24 cellular contexts compared by ENCODE assay signal in genomic region chr1:161090617-161091016, GRCh38. TPM values are rescaled to one million over a fixed set of nuclear protein-coding genes. Genes with fewer than 3 reads are reported as not detected.
"Had no signal": no experiment of that assay in that cellular context is flagged by ENCODE, and none has a peak within 500 bp of the region (broad histone marks: within the 10 kb centered on the region; RNA-seq: fewer than 3 reads in every experiment).

No MANE protein-coding gene starts in this region.

- H3K27me3 Mint-ChIP-seq: central memory CD8-positive, alpha-beta T cell; memory B cell had no signal

- H3K4me1 ChIP-seq: adrenal gland, gastrocnemius medialis, right lobe of liver, tibial artery had no signal

- DNase-seq: activated effector memory CD4-positive, alpha-beta T cell treated with anti-CD3 and anti-CD28 coated beads, Interleukin-2, amount 50 U/mL, for 16 hours; activated naive CD4-positive, alpha-beta T cell treated with anti-CD3 and anti-CD28 coated beads, Interleukin-2, amount 10 ng/mL, durations not matched to agents 7 days and 5 days; activated T-cell treated with anti-CD3 and anti-CD28 coated beads, Interleukin-2, amount 50 U/mL, for 72 hours; adrenal gland; effector memory CD4-positive, alpha-beta T cell; gastrocnemius medialis; hypothalamus; occipital lobe; right lobe of liver; stimulated activated CD4-positive, alpha-beta T cell treated with anti-CD3 and anti-CD28 coated beads, Interleukin-2, amount 100 ng/mL, for 24 hours; substantia nigra; T-helper 2 cell had no signal

- H3K4me3 Mint-ChIP-seq: activated naive CD4-positive, alpha-beta T cell treated with anti-CD3 and anti-CD28 coated beads, Interleukin-2, amount 10 ng/mL, durations not matched to agents 7 days and 5 days; activated T-cell treated with anti-CD3 and anti-CD28 coated beads, Interleukin-2, amount 50 U/mL, for 72 hours; central memory CD8-positive, alpha-beta T cell; memory B cell; neural crest cell had no signal

- H3K4me1 Mint-ChIP-seq: central memory CD8-positive, alpha-beta T cell had no signal

- H3K27me3 ChIP-seq: adrenal gland, gastrocnemius medialis, right lobe of liver had no signal

- H3K27ac ChIP-seq: adrenal gland, gastrocnemius medialis, right lobe of liver, SK-N-MC, tibial artery had no signal

- H3K4me3 ChIP-seq: adrenal gland, gastrocnemius medialis, right lobe of liver, SK-N-MC, skin epidermis, tibial artery had no signal

- H3K9me3 Mint-ChIP-seq: activated naive CD4-positive, alpha-beta T cell treated with anti-CD3 and anti-CD28 coated beads, Interleukin-2, amount 10 ng/mL, durations not matched to agents 7 days and 5 days; activated T-cell treated with anti-CD3 and anti-CD28 coated beads, Interleukin-2, amount 50 U/mL, for 72 hours; central memory CD8-positive, alpha-beta T cell; memory B cell; neural crest cell had no signal

- H3K36me3 Mint-ChIP-seq: activated naive CD4-positive, alpha-beta T cell treated with anti-CD3 and anti-CD28 coated beads, Interleukin-2, amount 10 ng/mL, durations not matched to agents 7 days and 5 days; memory B cell had no signal

- H3K27ac Mint-ChIP-seq: activated naive CD4-positive, alpha-beta T cell treated with anti-CD3 and anti-CD28 coated beads, Interleukin-2, amount 10 ng/mL, durations not matched to agents 7 days and 5 days; activated T-cell treated with anti-CD3 and anti-CD28 coated beads, Interleukin-2, amount 50 U/mL, for 72 hours; memory B cell had no signal

- H3K9me3 ChIP-seq: adrenal gland, gastrocnemius medialis, right lobe of liver, tibial artery had no signal

- H3K36me3 ChIP-seq: adrenal gland, gastrocnemius medialis, right lobe of liver, tibial artery had no signal

- ATAC-seq: activated CD4-positive, CD25-positive, alpha-beta regulatory T cell treated with anti-CD3 and anti-CD28 coated beads, Interleukin-2, amount 50 U/mL, for 24 hours; esophagus mucosa; gastrocnemius medialis had no signal

RNA-seq across cellular contexts. Expression of gene NECTIN4, which starts 1.3 kb away (rescaled TPM):
- total RNA-seq: adrenal gland, gastrocnemius medialis, neural crest cell, occipital lobe, right lobe of liver had no signal

RNA-seq across cellular contexts. Expression of gene KLHDC9, which starts 7.5 kb away (rescaled TPM):
- total RNA-seq: mononuclear cell had no signal

RNA-seq across cellular contexts. Expression of gene ARHGAP30, which starts 20.9 kb away (rescaled TPM):
- total RNA-seq: dermis microvascular lymphatic vessel endothelial cell, endothelial cell of umbilical vein, myocyte, neural crest cell had no signal
